15 cellular contexts compared by ENCODE assay signal in the genomic region with DNA sequence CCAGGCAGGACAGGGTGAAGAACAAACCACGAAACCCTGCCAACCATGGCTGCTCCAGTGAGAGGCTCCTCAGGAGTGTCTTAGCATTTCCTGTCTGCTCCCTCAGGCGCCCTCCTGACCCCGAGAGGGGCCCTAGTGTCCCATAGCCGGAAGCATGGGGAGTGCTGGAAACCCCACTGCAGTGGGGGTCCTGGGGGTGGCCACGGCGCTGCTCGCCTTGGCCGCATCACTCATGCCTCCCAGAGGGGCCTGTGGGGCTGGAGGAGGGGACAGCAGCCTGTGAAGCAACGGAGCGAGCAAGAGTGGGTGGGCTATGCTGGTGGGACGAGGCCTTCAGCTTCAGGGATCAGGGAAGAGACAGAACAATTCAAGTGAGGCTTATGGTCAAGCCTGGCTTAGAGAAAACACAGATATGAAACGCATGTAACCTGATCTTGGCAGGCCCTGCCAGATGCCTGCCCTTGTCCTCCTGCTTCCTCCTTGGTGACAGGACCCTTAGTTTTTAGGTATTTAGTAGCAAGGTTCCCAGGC.
DNase-seq lines count a peak whose midpoint lies in the region; ATAC-seq and TF ChIP-seq lines count a peak whose summit lies in the region.
"Had no signal": no experiment of that assay in that cellular context is flagged by ENCODE, and none has a peak within 500 bp of the region (broad histone marks: within the 10 kb centered on the region; RNA-seq: fewer than 3 reads in every experiment).

No MANE protein-coding gene starts in this region.

- H3K27ac ChIP-seq in cardiac muscle cell (peak overlapping the region; percentile 89), gastroesophageal sphincter (peak overlapping the region in 3 of 4 donors; percentile 59 to 89 (median 87)), parathyroid adenoma (peak overlapping the region; percentile 55)

- H3K36me3 Mint-ChIP-seq in type B pancreatic cell: peaks cover 28% of the 10 kb centered on the region

- no peaks in the 10 kb centered on the region for H3K9me3 Mint-ChIP-seq in type B pancreatic cell
- H3K9me3 Mint-ChIP-seq: activated CD4-positive, alpha-beta memory T cell treated with anti-CD3 and anti-CD28 coated beads, Interleukin-2, amount 10 ng/mL, durations not matched to agents 7 days and 5 days; activated T-helper 17 cell treated with anti-CD3 and anti-CD28 coated beads, Interleukin-2, amount 50 U/mL, for 72 hours had no signal

- peaks cover 12% of the 10 kb centered on the region for H3K4me1 ChIP-seq in cardiac muscle cell (ENCODE audit: low read depth)
- peaks cover 3 to 94% (median 32%) of the 10 kb centered on the region in 3 donors for H3K4me1 ChIP-seq in gastroesophageal sphincter
- H3K4me1 ChIP-seq in parathyroid adenoma: peaks cover 4% of the 10 kb centered on the region

- TF ChIP-seq CTCF in cardiac muscle cell (IDR thresholded peaks at IDR 0.05; ENCODE audit: low read depth, low read length): no peak
- no peak for TF ChIP-seq CTCF in gastroesophageal sphincter (IDR thresholded peaks at IDR 0.05)
- no peak for TF ChIP-seq CTCF in parathyroid adenoma (IDR thresholded peaks at IDR 0.05)
- TF ChIP-seq CTCF in type B pancreatic cell (conservative IDR thresholded peaks at IDR 0.05): no peak

- H3K79me2 ChIP-seq in parathyroid adenoma: no peaks in the 10 kb centered on the region

- H3K27ac Mint-ChIP-seq in type B pancreatic cell: peak overlapping the region; percentile 53
- H3K27ac Mint-ChIP-seq: activated CD4-positive, alpha-beta memory T cell treated with anti-CD3 and anti-CD28 coated beads, Interleukin-2, amount 10 ng/mL, durations not matched to agents 7 days and 5 days; activated T-helper 17 cell treated with anti-CD3 and anti-CD28 coated beads, Interleukin-2, amount 50 U/mL, for 72 hours had no signal

- no peak for TF ChIP-seq EP300 in gastroesophageal sphincter (IDR thresholded peaks at IDR 0.05)

- no peak for ATAC-seq in gastroesophageal sphincter
- ATAC-seq: activated T-helper 17 cell treated with anti-CD3 and anti-CD28 coated beads, Interleukin-2, amount 50 U/mL, for 72 hours; mucosa of descending colon had no signal

- 83% methylated on average over 9 of the region's 12 CpGs; no CpG with 5 or more reads in 1 of the 2 donors for WGBS in gastroesophageal sphincter (ENCODE audit: low coverage in 1 of 2), 2 donors

- peak in 1 of 2 donors; percentile 70 for DNase-seq in cardiac muscle cell (ENCODE audit: low read depth in 1 of 2, low spot score in 1 of 2)
- DNase-seq in cardiac septum (ENCODE audit: low spot score): no peak
- no peak for DNase-seq in type B pancreatic cell (ENCODE audit: extremely low spot score, unreplicated experiment)
- DNase-seq in GDM1 (lab: John Stamatoyannopoulos, UW): no peak
- DNase-seq in amniotic stem cell (lab: John Stamatoyannopoulos, UW): no peak
- DNase-seq in hippocampal formation (lab: John Stamatoyannopoulos, UW): no peak
- DNase-seq: ACHN; activated CD4-positive, alpha-beta memory T cell treated with anti-CD3 and anti-CD28 coated beads, Interleukin-2, amount 10 ng/mL, durations not matched to agents 7 days and 5 days; NCI-H2171; stimulated activated CD4-positive, alpha-beta T cell treated with anti-CD3 and anti-CD28 coated beads, Interleukin-1b, Interleukin-23, amount 100 ng/mL, for 48 hours; uterus had no signal

- peak overlapping the region; percentile 31 for H3K4me3 Mint-ChIP-seq in type B pancreatic cell
- H3K4me3 Mint-ChIP-seq: activated CD4-positive, alpha-beta memory T cell treated with anti-CD3 and anti-CD28 coated beads, Interleukin-2, amount 10 ng/mL, durations not matched to agents 7 days and 5 days; activated T-helper 17 cell treated with anti-CD3 and anti-CD28 coated beads, Interleukin-2, amount 50 U/mL, for 72 hours had no signal

- H3K36me3 ChIP-seq in cardiac muscle cell: no peaks in the 10 kb centered on the region
- peaks cover 0 to 31% of the 10 kb centered on the region in 2 donors for H3K36me3 ChIP-seq in gastroesophageal sphincter
- H3K36me3 ChIP-seq in parathyroid adenoma (ENCODE audit: control insufficient read depth, insufficient read depth, low read length): no peaks in the 10 kb centered on the region
- H3K36me3 ChIP-seq: uterus had no signal

- H3K4me3 ChIP-seq in cardiac muscle cell (no peak overlapping the region), gastroesophageal sphincter (no peak overlapping the region), parathyroid adenoma (ENCODE audit: low read depth, low read length) (no peak overlapping the region)
- H3K4me3 ChIP-seq: mucosa of descending colon, uterus had no signal

- H2AFZ ChIP-seq in parathyroid adenoma: no peak overlapping the region

- peak overlapping the region; percentile 45 for H3K4me2 ChIP-seq in parathyroid adenoma (ENCODE audit: low read length)

- H3K9me3 ChIP-seq in cardiac muscle cell (ENCODE audit: low read depth): no peaks in the 10 kb centered on the region
- no peaks in the 10 kb centered on the region for H3K9me3 ChIP-seq in gastroesophageal sphincter
- no peaks in the 10 kb centered on the region for H3K9me3 ChIP-seq in parathyroid adenoma (ENCODE audit: control insufficient read depth, low read length)
- H3K9me3 ChIP-seq: mucosa of descending colon, uterus had no signal

- H3K9ac ChIP-seq in parathyroid adenoma: no peak overlapping the region

- intact Hi-C loops in cardiac septum (cut with DNase I): no loop called here

- H3K27me3 Mint-ChIP-seq in type B pancreatic cell: no peaks in the 10 kb centered on the region
- H3K27me3 Mint-ChIP-seq: activated CD4-positive, alpha-beta memory T cell treated with anti-CD3 and anti-CD28 coated beads, Interleukin-2, amount 10 ng/mL, durations not matched to agents 7 days and 5 days; activated T-helper 17 cell treated with anti-CD3 and anti-CD28 coated beads, Interleukin-2, amount 50 U/mL, for 72 hours had no signal

- H3K27me3 ChIP-seq in cardiac muscle cell: no peaks in the 10 kb centered on the region
- H3K27me3 ChIP-seq in gastroesophageal sphincter: no peaks in the 10 kb centered on the region
- no peaks in the 10 kb centered on the region for H3K27me3 ChIP-seq in parathyroid adenoma (ENCODE audit: control insufficient read depth, insufficient read depth, low read length)
- H3K27me3 ChIP-seq: uterus had no signal

- no peak for TF ChIP-seq POLR2A in gastroesophageal sphincter (IDR thresholded peaks at IDR 0.05)

- peaks cover 56% of the 10 kb centered on the region for H3K4me1 Mint-ChIP-seq in type B pancreatic cell (ENCODE audit: unreplicated experiment)
- H3K4me1 Mint-ChIP-seq: activated CD4-positive, alpha-beta memory T cell treated with anti-CD3 and anti-CD28 coated beads, Interleukin-2, amount 10 ng/mL, durations not matched to agents 7 days and 5 days; activated T-helper 17 cell treated with anti-CD3 and anti-CD28 coated beads, Interleukin-2, amount 50 U/mL, for 72 hours had no signal
